Comparison of ENCODE assay signal across 26 cellular contexts in genomic region chr2:222809582-222809981, GRCh38. TPM values are rescaled to one million over a fixed set of nuclear protein-coding genes. Genes with fewer than 3 reads are reported as not detected.
DNase-seq lines count a peak whose midpoint lies in the region; ATAC-seq, FAIRE-seq and TF ChIP-seq lines count a peak whose summit lies in the region.
"Had no signal": no experiment of that assay in that cellular context is flagged by ENCODE, and none has a peak within 500 bp of the region (broad histone marks: within the 10 kb centered on the region; RNA-seq: fewer than 3 reads in every experiment).

No MANE protein-coding gene starts in this region.

- POLR2A ChIA-PET in A549 (lab: Yijun Ruan, JAX) (no interaction called here), K562 (lab: Yijun Ruan, JAX) (interaction anchor here (0.7 kb wide), 1 partner anchor 22 kb away, joined by 3 read pairs; no protein-coding TSS in a partner anchor)

- peak overlapping the region; percentile 25 for H3K27ac Mint-ChIP-seq in activated T-cell treated with anti-CD3 and anti-CD28 coated beads, Interleukin-2, amount 50 U/mL, for 72 hours
- peak overlapping the region; percentile 52 for H3K27ac Mint-ChIP-seq in nephron progenitor cell
- H3K27ac Mint-ChIP-seq: CD4-positive, alpha-beta T cell had no signal

- CTCF ChIA-PET in A549 (lab: Yijun Ruan, JAX) (no interaction called here), K562 (lab: Yijun Ruan, JAX; ENCODE audit: low intra/inter-chr PET ratio) (no interaction called here)

- no peak overlapping the region for H3K9ac ChIP-seq in K562 (ENCODE audit: insufficient read depth in 1 of 2, low read depth in 2 of 2, low read length in 2 of 2)
- H3K9ac ChIP-seq: BLaER1 treated with 17β-estradiol and CSF1 and Interleukin-3, amounts not matched to agents 10 nM and 100 nM; GM23248 had no signal

- no peak overlapping the region for H3K4me3 Mint-ChIP-seq in activated T-cell treated with anti-CD3 and anti-CD28 coated beads, Interleukin-2, amount 50 U/mL, for 72 hours
- H3K4me3 Mint-ChIP-seq in activated T-cell treated with anti-CD3 and anti-CD28 coated beads, Interleukin-2, amount 50 U/mL, for 4 hours, result no peak overlapping the region
- H3K4me3 Mint-ChIP-seq in nephron progenitor cell, result no peak overlapping the region
- H3K4me3 Mint-ChIP-seq: CD14-positive monocyte; CD4-positive, alpha-beta T cell; CD8-positive, alpha-beta memory T cell had no signal

- no peak for TF ChIP-seq POLR2A in A549 (IDR thresholded peaks at IDR 0.05; ENCODE audit: low read length)
- no peak for TF ChIP-seq POLR2A in K562 (conservative IDR thresholded peaks at IDR 0.05)
- TF ChIP-seq POLR2A in erythroblast (IDR thresholded peaks at IDR 0.05; ENCODE audit: low read length), result no peak
- no peak for TF ChIP-seq POLR2A in esophagus muscularis mucosa (IDR thresholded peaks at IDR 0.05; ENCODE audit: low read depth)

- FAIRE-seq in A549 (lab: Jason Lieb, UNC) (no peak), K562 (lab: Jason Lieb, UNC) (no peak), small intestine (lab: Jason Lieb, UNC) (no peak)
- FAIRE-seq: A204.1, G401.6, GM12892, GM19239, H1 had no signal

- H2AFZ ChIP-seq in K562 (ENCODE audit: low read depth, low read length), result no peak overlapping the region
- H2AFZ ChIP-seq: GM23248 had no signal

- in situ Hi-C loops in K562 (cut with MboI), result no loop called here

- H3K9me1 ChIP-seq in K562 (ENCODE audit: control insufficient read depth, insufficient read depth, low read length), result no peaks in the 10 kb centered on the region

- H3K4me1 Mint-ChIP-seq in activated T-cell treated with anti-CD3 and anti-CD28 coated beads, Interleukin-2, amount 50 U/mL, for 72 hours (ENCODE audit: low read depth), result peaks cover 44% of the 10 kb centered on the region
- H3K4me1 Mint-ChIP-seq in activated T-cell treated with anti-CD3 and anti-CD28 coated beads, Interleukin-2, amount 50 U/mL, for 4 hours (ENCODE audit: low read depth), result peaks cover 3% of the 10 kb centered on the region
- peaks cover 26% of the 10 kb centered on the region for H3K4me1 Mint-ChIP-seq in nephron progenitor cell
- H3K4me1 Mint-ChIP-seq: CD8-positive, alpha-beta memory T cell had no signal

- H4K20me1 ChIP-seq in K562 (replicated peaks; ENCODE audit: control insufficient read depth, insufficient read depth, low read length), result no peaks in the 10 kb centered on the region
- H4K20me1 ChIP-seq: BLaER1 treated with 17β-estradiol and CSF1 and Interleukin-3, amounts not matched to agents 10 nM and 100 nM had no signal

- no TSS peak for BruUV-seq in K562 (replicated peaks; lab: Mats Ljungman, UMichigan)

- H3K36me3 ChIP-seq in K562 (ENCODE audit: control insufficient read depth, insufficient read depth, low read length) (no peaks in the 10 kb centered on the region), small intestine (ENCODE audit: control insufficient read depth in 2 of 2, insufficient read depth in 2 of 2, low read length in 2 of 2) (no peaks in the 10 kb centered on the region), esophagus muscularis mucosa (no peaks in the 10 kb centered on the region)
- H3K36me3 ChIP-seq: BE2C; BLaER1 treated with 17β-estradiol and CSF1 and Interleukin-3, amounts not matched to agents 10 nM and 100 nM had no signal

- intact Hi-C loops in K562 (cut with micrococcal nuclease) (no loop called here), esophagus muscularis mucosa (cut with DNase I) (no loop called here)

- peaks cover 0 to 1% of the 10 kb centered on the region in 2 donors for H3K36me3 Mint-ChIP-seq in activated T-cell treated with anti-CD3 and anti-CD28 coated beads, Interleukin-2, amount 50 U/mL, for 72 hours (ENCODE audit: insufficient read depth in 2 of 2)
- H3K36me3 Mint-ChIP-seq in activated T-cell treated with anti-CD3 and anti-CD28 coated beads, Interleukin-2, amount 50 U/mL, for 4 hours (ENCODE audit: insufficient read depth), result no peaks in the 10 kb centered on the region
- no peaks in the 10 kb centered on the region for H3K36me3 Mint-ChIP-seq in nephron progenitor cell (ENCODE audit: low read depth)
- H3K36me3 Mint-ChIP-seq: CD14-positive monocyte; CD8-positive, alpha-beta memory T cell had no signal

- no peak overlapping the region for H3K4me3 ChIP-seq in A549
- H3K4me3 ChIP-seq in K562, result no peak overlapping the region
- no peak overlapping the region for H3K4me3 ChIP-seq in small intestine (ENCODE audit: low read depth in 1 of 2, low read length in 2 of 2)
- H3K4me3 ChIP-seq in esophagus muscularis mucosa, result no peak overlapping the region
- H3K4me3 ChIP-seq: BLaER1 treated with 17β-estradiol and CSF1 and Interleukin-3, amounts not matched to agents 10 nM and 100 nM; GM23248 had no signal

- no peaks in the 10 kb centered on the region for H3K79me2 ChIP-seq in K562 (ENCODE audit: control insufficient read depth, insufficient read depth, low read length)

- no peak for ATAC-seq in activated T-cell treated with anti-CD3 and anti-CD28 coated beads, Interleukin-2, amount 50 U/mL, for 72 hours (replicated peaks in 1 of 2)
- no peak for ATAC-seq in activated T-cell treated with anti-CD3 and anti-CD28 coated beads, Interleukin-2, amount 50 U/mL, for 4 hours
- ATAC-seq in A549 (no peak), K562 (no peak)

- no peak overlapping the region for H3K27ac ChIP-seq in A549
- no peak overlapping the region for H3K27ac ChIP-seq in K562 (ENCODE audit: extremely low read depth, low read depth, low read length)
- no peak overlapping the region for H3K27ac ChIP-seq in small intestine (ENCODE audit: low read depth in 1 of 2, low read length in 1 of 2)
- H3K27ac ChIP-seq in esophagus muscularis mucosa (replicated peaks in 1 of 4), result no peak overlapping the region
- H3K27ac ChIP-seq: 22Rv1; BLaER1 treated with 17β-estradiol and CSF1 and Interleukin-3, amounts not matched to agents 10 nM and 100 nM; GM23248 had no signal

- H3K9me3 ChIP-seq in A549 (no peaks in the 10 kb centered on the region), K562 (replicated peaks; ENCODE audit: control insufficient read depth, insufficient read depth, low read depth, low read length) (no peaks in the 10 kb centered on the region), small intestine (ENCODE audit: control insufficient read depth, low read depth) (no peaks in the 10 kb centered on the region), esophagus muscularis mucosa (no peaks in the 10 kb centered on the region)
- H3K9me3 ChIP-seq: BE2C had no signal

- H3K27me3 Mint-ChIP-seq in activated T-cell treated with anti-CD3 and anti-CD28 coated beads, Interleukin-2, amount 50 U/mL, for 72 hours (ENCODE audit: low read depth), result peaks cover 19% of the 10 kb centered on the region
- H3K27me3 Mint-ChIP-seq in activated T-cell treated with anti-CD3 and anti-CD28 coated beads, Interleukin-2, amount 50 U/mL, for 4 hours (ENCODE audit: low read depth), result peaks cover 6% of the 10 kb centered on the region
- peaks cover 8% of the 10 kb centered on the region for H3K27me3 Mint-ChIP-seq in nephron progenitor cell (ENCODE audit: low read depth, poor library complexity)

- no peaks in the 10 kb centered on the region for H3K9me3 Mint-ChIP-seq in activated T-cell treated with anti-CD3 and anti-CD28 coated beads, Interleukin-2, amount 50 U/mL, for 72 hours
- H3K9me3 Mint-ChIP-seq in activated T-cell treated with anti-CD3 and anti-CD28 coated beads, Interleukin-2, amount 50 U/mL, for 4 hours, result no peaks in the 10 kb centered on the region
- peaks cover 7% of the 10 kb centered on the region for H3K9me3 Mint-ChIP-seq in nephron progenitor cell
- H3K9me3 Mint-ChIP-seq: CD14-positive monocyte; CD4-positive, alpha-beta T cell; CD8-positive, alpha-beta memory T cell had no signal

- TF ChIP-seq EP300 in A549 (IDR thresholded peaks at IDR 0.05) (no peak), K562 (IDR thresholded peaks at IDR 0.05; ENCODE audit: low read length) (no peak), esophagus muscularis mucosa (IDR thresholded peaks at IDR 0.05) (no peak)

- no peak for TF ChIP-seq RAD21 in A549 (conservative IDR thresholded peaks at IDR 0.05 in 1 of 2, IDR thresholded peaks at IDR 0.05 in 1 of 2)
- no peak for TF ChIP-seq RAD21 in K562 (CRISPR knock-in tag; conservative IDR thresholded peaks at IDR 0.05 in 1 of 2, IDR thresholded peaks at IDR 0.05 in 1 of 2)

- TF ChIP-seq CTCF in A549 (IDR thresholded peaks at IDR 0.05) (no peak), K562 (IDR thresholded peaks at IDR 0.05 in 2 of 3, conservative IDR thresholded peaks at IDR 0.05 in 1 of 3; ENCODE audit: insufficient read depth in 2 of 3, low read depth in 1 of 3, low read length in 3 of 3) (no peak), nephron progenitor cell (IDR thresholded peaks at IDR 0.05) (no peak), esophagus muscularis mucosa (IDR thresholded peaks at IDR 0.05) (no peak)

- 88% methylated on average over 2 of the region's 2 CpGs for WGBS in A549 (ENCODE audit: missing lambda C conversion rate)
- WGBS in K562 (ENCODE audit: insufficient coverage, low coverage, missing lambda C conversion rate), result 40% methylated on average over 2 of the region's 2 CpGs
- WGBS in small intestine, 3 donors, result 90 to 92% (median 91%) methylated on average over 2 of the region's 2 CpGs
- WGBS in esophagus muscularis mucosa, result 91% methylated on average over 2 of the region's 2 CpGs

- no peak for DNase-seq in activated T-cell treated with anti-CD3 and anti-CD28 coated beads, Interleukin-2, amount 50 U/mL, for 72 hours
- DNase-seq in activated T-cell treated with anti-CD3 and anti-CD28 coated beads, Interleukin-2, amount 50 U/mL, for 4 hours, result no peak
- DNase-seq in A549 (ENCODE audit: low read depth in 1 of 2, low spot score in 1 of 2) (no peak), K562 (ENCODE audit: extremely low read depth in 1 of 4, low spot score in 3 of 4) (no peak), nephron progenitor cell (no peak), small intestine (no peak), erythroblast (lab: John Stamatoyannopoulos, UW) (no peak), esophagus muscularis mucosa (ENCODE audit: extremely low spot score) (no peak)
- DNase-seq: ACHN; AML-193; BE2C; CD4-positive, alpha-beta T cell; CD8-positive, alpha-beta memory T cell; DMS53; DND-41; GM23248; H7; HCEC 1CT had no signal

- no peaks in the 10 kb centered on the region for H3K27me3 ChIP-seq in K562 (ENCODE audit: control insufficient read depth in 2 of 2, insufficient read depth in 2 of 2, low read length in 2 of 2)
- H3K27me3 ChIP-seq in small intestine (ENCODE audit: control insufficient read depth in 2 of 2, insufficient read depth in 2 of 2, low read length in 2 of 2), result no peaks in the 10 kb centered on the region
- no peaks in the 10 kb centered on the region for H3K27me3 ChIP-seq in esophagus muscularis mucosa
- H3K27me3 ChIP-seq: BE2C; BLaER1 treated with 17β-estradiol and CSF1 and Interleukin-3, amounts not matched to agents 10 nM and 100 nM had no signal

- H3K4me1 ChIP-seq in A549 (0 out of 3 replicates have a peak, but pooled peaks cover 4% of the 10 kb centered on the region), K562 (replicated peaks in 1 of 2; ENCODE audit: control insufficient read depth in 2 of 2, insufficient read depth in 2 of 2, low read length in 2 of 2) (peaks cover 0 to 13% of the 10 kb centered on the region in 2 experiments; a peak in 3 of 5 replicates), small intestine (ENCODE audit: control insufficient read depth in 2 of 2, insufficient read depth in 1 of 2, low read depth in 1 of 2, low read length in 1 of 2) (no peaks in the 10 kb centered on the region), esophagus muscularis mucosa (peaks cover 4 to 28% (median 21%) of the 10 kb centered on the region in 4 donors)
- H3K4me1 ChIP-seq: BE2C had no signal

- H3K4me2 ChIP-seq in A549, result no peak overlapping the region
- no peak overlapping the region for H3K4me2 ChIP-seq in K562 (ENCODE audit: insufficient read depth, low read length)
- H3K4me2 ChIP-seq: BLaER1 treated with 17β-estradiol and CSF1 and Interleukin-3, amounts not matched to agents 10 nM and 100 nM had no signal

RNA-seq across cellular contexts. Expression of gene ACSL3, which starts 51.3 kb away (rescaled TPM):
- 10 to 100 TPM; 63.3 to 69.3 TPM for total RNA-seq in activated T-cell treated with anti-CD3 and anti-CD28 coated beads, Interleukin-2, amount 50 U/mL, for 72 hours
- total RNA-seq in activated T-cell treated with anti-CD3 and anti-CD28 coated beads, Interleukin-2, amount 50 U/mL, for 4 hours, result 10 to 100 TPM; 29.9 to 36.6 (median 33.7) TPM
- polyA plus RNA-seq in A549 (2011; rRNA removed), result 160 and 209 TPM in 2 replicates
- polyA plus RNA-seq in A549 (2012; cell fraction: cytosol; rRNA removed), result 35.0 and 40.1 TPM in 2 replicates
- 48.9 and 60.2 TPM in 2 replicates for polyA plus RNA-seq in A549 (2012; cell fraction: nucleus; rRNA removed)
- 89.1 to 142 TPM (median 128 TPM) in 3 replicates for polyA plus RNA-seq in A549 (2017; fragmentation: RNase III; extraction: RNeasy Plus Mini Kit Qiagen cat#74134 plus additional on column Dnase treatment)
- polyA minus RNA-seq in A549 (2011; rRNA and poly(A)+ RNA removed), result 149 and 161 TPM in 2 replicates
- 104 and 200 TPM in 2 replicates for total RNA-seq in K562 (2011; cell fraction: chromatin; rRNA removed; ENCODE audit: low replicate concordance)
- 86.9 and 118 TPM in 2 replicates for total RNA-seq in K562 (2011; cell fraction: nucleolus; rRNA removed)
- total RNA-seq in K562 (2011; cell fraction: nucleoplasm; rRNA removed), result 148 and 153 TPM in 2 replicates
- 88.2 and 99.7 TPM in 2 replicates for total RNA-seq in K562 (2014; rRNA removed)
- total RNA-seq in K562 (2014; rRNA removed; fragmentation: Illumina TruSeq; extraction: Trizol), result 123 and 145 TPM in 2 replicates
- total RNA-seq in K562 (2015; rRNA removed; fragmentation: Illumina TruSeq; extraction: Trizol), result 102 and 108 TPM in 2 replicates
- 78.7 and 85.2 TPM in 2 replicates for total RNA-seq in K562 (2021)
- polyA plus RNA-seq in K562 (2011; rRNA removed), result 96.7 and 115 TPM in 2 replicates
- 44.3 and 75.1 TPM in 2 replicates for polyA plus RNA-seq in K562 (2011; cell fraction: cytosol; rRNA removed)
- 31.8 and 43.0 TPM in 2 replicates for polyA plus RNA-seq in K562 (2011; cell fraction: nucleus; rRNA removed)
- polyA plus RNA-seq in K562 (2012), result 72.6 and 74.2 TPM in 2 replicates
- polyA plus RNA-seq in K562 (2014; fragmentation: Illumina TruSeq; extraction: Trizol), result 69.4 and 78.8 TPM in 2 replicates
- polyA plus RNA-seq in K562 (2014; fragmentation: Nextera tagmentation; extraction: Ambion mirVana), result 10 to 100 TPM; 21.3 to 28.0 TPM
- 66.0 and 75.5 TPM in 2 replicates for polyA plus RNA-seq in K562 (2014; rRNA removed)
- 184 and 219 TPM in 2 replicates for polyA minus RNA-seq in K562 (2011; rRNA and poly(A)+ RNA removed)
- polyA minus RNA-seq in K562 (2011; cell fraction: cytosol; rRNA and poly(A)+ RNA removed), result 52.7 and 79.6 TPM in 2 replicates
- 44.4 and 83.9 TPM in 2 replicates for polyA minus RNA-seq in K562 (2011; cell fraction: nucleus; rRNA and poly(A)+ RNA removed)
- 10 to 100 TPM in 2 of 3 donors, 1 to 10 TPM in 1; 6.0 to 29.4 (median 13.0) TPM for polyA plus RNA-seq in small intestine
- 10 to 100 TPM; 31.1 to 56.3 (median 52.5) TPM for total RNA-seq in esophagus muscularis mucosa
